8 cellular contexts compared by ENCODE assay signal in genomic region chr14:24296341-24297157, GRCh38. TPM values are rescaled to one million over a fixed set of nuclear protein-coding genes. Genes with fewer than 3 reads are reported as not detected.
DNase-seq lines count a peak whose midpoint lies in the region; ATAC-seq and TF ChIP-seq lines count a peak whose summit lies in the region.

No MANE protein-coding gene starts in this region.

- no peaks in the 10 kb centered on the region for H3K27me3 Mint-ChIP-seq in CD8-positive, alpha-beta memory T cell
- no peaks in the 10 kb centered on the region for H3K27me3 Mint-ChIP-seq in activated T-cell treated with anti-CD3 and anti-CD28 coated beads, Interleukin-2, amount 50 U/mL, for 72 hours (ENCODE audit: low read depth)

- no peaks in the 10 kb centered on the region for H3K27me3 ChIP-seq in CD8-positive, alpha-beta memory T cell (ENCODE audit: insufficient read depth, low read length, poor library complexity, severe bottlenecking)
- H3K27me3 ChIP-seq in PC-9 (ENCODE audit: insufficient read depth, low read depth), result no peaks in the 10 kb centered on the region
- H3K27me3 ChIP-seq in fibroblast of lung (ENCODE audit: control insufficient read depth, insufficient read depth, low read length), result no peaks in the 10 kb centered on the region
- H3K27me3 ChIP-seq in neutrophil, result no peaks in the 10 kb centered on the region
- no peaks in the 10 kb centered on the region for H3K27me3 ChIP-seq in thyroid gland

- POLR2A ChIA-PET in CD8-positive, alpha-beta memory T cell (lab: Charles Lee), result interaction anchor here (0.5 to 4.4 kb wide), 2 partner anchors 31 to 54 kb away, joined by 3 to 30 read pairs; partner anchors contain the start of gene TINF2
- POLR2A ChIA-PET in PC-9 (lab: Charles Lee; ENCODE audit: unreplicated experiment), result interaction anchor here (0.6 kb wide), 1 partner anchor 238 kb away, joined by 3 read pairs; no protein-coding TSS in a partner anchor

- peak; percentile 45 for ATAC-seq in GM19397 (IDR thresholded peaks at IDR 0.05; ENCODE audit: unreplicated experiment)
- peak; percentile 84 for ATAC-seq in activated T-cell treated with anti-CD3 and anti-CD28 coated beads, Interleukin-2, amount 50 U/mL, for 72 hours (replicated peaks in 1 of 2)

- H3K4me1 Mint-ChIP-seq in CD8-positive, alpha-beta memory T cell, result peaks cover 39 to 50% (median 46%) of the 10 kb centered on the region in 3 donors
- peaks cover 57% of the 10 kb centered on the region for H3K4me1 Mint-ChIP-seq in activated T-cell treated with anti-CD3 and anti-CD28 coated beads, Interleukin-2, amount 50 U/mL, for 72 hours (ENCODE audit: low read depth)

- H3K4me3 ChIP-seq in CD8-positive, alpha-beta memory T cell (ENCODE audit: low read length), result no peak overlapping the region
- no peak overlapping the region for H3K4me3 ChIP-seq in PC-9
- no peak overlapping the region for H3K4me3 ChIP-seq in fibroblast of lung (replicated peaks in 1 of 4; ENCODE audit: control extremely low read depth in 1 of 4, insufficient read depth in 1 of 4, low read depth in 3 of 4, low read length in 4 of 4)
- no peak overlapping the region for H3K4me3 ChIP-seq in neutrophil (ENCODE audit: low read depth in 1 of 2, low read length in 1 of 2)
- no peak overlapping the region for H3K4me3 ChIP-seq in thyroid gland (replicated peaks in 1 of 3)

- no peaks in the 10 kb centered on the region for H3K9me3 Mint-ChIP-seq in CD8-positive, alpha-beta memory T cell
- H3K9me3 Mint-ChIP-seq in activated T-cell treated with anti-CD3 and anti-CD28 coated beads, Interleukin-2, amount 50 U/mL, for 72 hours, result no peaks in the 10 kb centered on the region

- TF ChIP-seq CTCF in PC-9 (conservative IDR thresholded peaks at IDR 0.05) (peak; percentile 73), fibroblast of lung (conservative IDR thresholded peaks at IDR 0.05 in 1 of 2, IDR thresholded peaks at IDR 0.05 in 1 of 2; ENCODE audit: low read depth in 1 of 2, low read length in 2 of 2) (peak; percentile 71 to 82), neutrophil (IDR thresholded peaks at IDR 0.05) (peak; percentile 89), thyroid gland (IDR thresholded peaks at IDR 0.05) (peak; percentile 24 to 69 (median 54))

- H3K27ac Mint-ChIP-seq in CD8-positive, alpha-beta memory T cell, result peak overlapping the region; percentile 50 to 97 (median 84)
- peak overlapping the region; percentile 57 for H3K27ac Mint-ChIP-seq in activated T-cell treated with anti-CD3 and anti-CD28 coated beads, Interleukin-2, amount 50 U/mL, for 72 hours

- no TSS peak for BruUV-seq in PC-9 (replicated peaks; lab: Mats Ljungman, UMichigan)

- H3K9me3 ChIP-seq in CD8-positive, alpha-beta memory T cell (ENCODE audit: low read length), result no peaks in the 10 kb centered on the region
- H3K9me3 ChIP-seq in PC-9 (ENCODE audit: insufficient read depth, low read depth), result no peaks in the 10 kb centered on the region
- no peaks in the 10 kb centered on the region for H3K9me3 ChIP-seq in fibroblast of lung (ENCODE audit: control insufficient read depth, insufficient read depth, low read depth, low read length)
- H3K9me3 ChIP-seq in neutrophil, result no peaks in the 10 kb centered on the region
- no peaks in the 10 kb centered on the region for H3K9me3 ChIP-seq in thyroid gland

- peak overlapping the region in 3 of 7 donors; percentile 5 to 63 (median 61) for H3K4me3 Mint-ChIP-seq in CD8-positive, alpha-beta memory T cell
- H3K4me3 Mint-ChIP-seq in activated T-cell treated with anti-CD3 and anti-CD28 coated beads, Interleukin-2, amount 50 U/mL, for 72 hours, result peak overlapping the region; percentile 49 to 57

- intact Hi-C loops in PC-9 (cut with micrococcal nuclease; ENCODE audit: unreplicated experiment) (loop anchor here (1.0 kb wide), 2 partner anchors 53 to 238 kb away; no protein-coding TSS in a partner anchor), thyroid gland (cut with DNase I) (no loop called here)

- CTCF ChIA-PET in CD8-positive, alpha-beta memory T cell (lab: Charles Lee), result interaction anchor here (0.5 to 10.5 kb wide), 13 partner anchors 13 to 187 kb away, joined by 3 to 151 read pairs (median 6); partner anchors contain the start of genes ADCY4, CIDEB, LTB4R and LTB4R2
- CTCF ChIA-PET in PC-9 (lab: Charles Lee), result interaction anchor here (0.6 to 1.9 kb wide), 2 partner anchors 54 to 81 kb away, joined by 3 to 16 read pairs; partner anchors contain the start of genes MDP1 and TINF2

- H3K36me3 Mint-ChIP-seq in CD8-positive, alpha-beta memory T cell, result peaks cover 5 to 63% (median 7%) of the 10 kb centered on the region in 3 donors
- peaks cover 8 to 11% of the 10 kb centered on the region in 2 donors for H3K36me3 Mint-ChIP-seq in activated T-cell treated with anti-CD3 and anti-CD28 coated beads, Interleukin-2, amount 50 U/mL, for 72 hours (ENCODE audit: insufficient read depth in 2 of 2)

- H3K4me2 ChIP-seq in PC-9 (no peak overlapping the region), fibroblast of lung (ENCODE audit: extremely low read depth, insufficient read depth, low read length) (no peak overlapping the region)

- H3K9me2 ChIP-seq in PC-9 (ENCODE audit: insufficient read depth), result no peaks in the 10 kb centered on the region

- TF ChIP-seq POLR2A in thyroid gland (IDR thresholded peaks at IDR 0.05), result no peak

- WGBS in thyroid gland, 2 donors, result 67 to 68% methylated on average over 12 of the region's 12 CpGs

- peak; percentile 52 to 80 (median 68) for DNase-seq in CD8-positive, alpha-beta memory T cell
- peak; percentile 59 for DNase-seq in HT-29 (ENCODE audit: low spot score)
- DNase-seq in PC-9, result peak; percentile 43 to 58
- peak; percentile 80 to 82 for DNase-seq in activated T-cell treated with anti-CD3 and anti-CD28 coated beads, Interleukin-2, amount 50 U/mL, for 72 hours
- DNase-seq in fibroblast of lung (ENCODE audit: low read depth in 2 of 2), result peak; percentile 89 to 92
- peak; percentile 54 to 60 for DNase-seq in thyroid gland

- no peaks in the 10 kb centered on the region for H3F3A ChIP-seq in PC-9 (ENCODE audit: insufficient read depth, low read depth)

- no peak overlapping the region for H3K9ac ChIP-seq in fibroblast of lung (ENCODE audit: insufficient read depth, low read length)

- no peak overlapping the region for H3K27ac ChIP-seq in CD8-positive, alpha-beta memory T cell (ENCODE audit: low read depth, low read length)
- no peak overlapping the region for H3K27ac ChIP-seq in PC-9
- peak overlapping the region; percentile 58 for H3K27ac ChIP-seq in fibroblast of lung (ENCODE audit: insufficient read depth, low read length)
- peak overlapping the region; percentile 68 for H3K27ac ChIP-seq in neutrophil
- H3K27ac ChIP-seq in thyroid gland, result no peak overlapping the region

- H3K36me3 ChIP-seq in CD8-positive, alpha-beta memory T cell (ENCODE audit: insufficient read depth, low read length), result peaks cover 25% of the 10 kb centered on the region
- H3K36me3 ChIP-seq in PC-9 (ENCODE audit: low read depth) (no peaks in the 10 kb centered on the region), fibroblast of lung (ENCODE audit: control insufficient read depth, insufficient read depth, low read length) (peaks cover 18% of the 10 kb centered on the region), neutrophil (peaks cover 45% of the 10 kb centered on the region), thyroid gland (peaks cover 0 to 10% of the 10 kb centered on the region in 2 donors)

- H3K4me1 ChIP-seq in CD8-positive, alpha-beta memory T cell (ENCODE audit: insufficient read depth, low read length), result peaks cover 45% of the 10 kb centered on the region
- peaks cover 16% of the 10 kb centered on the region for H3K4me1 ChIP-seq in PC-9 (replicated peaks; ENCODE audit: insufficient read depth)
- peaks cover 10% of the 10 kb centered on the region for H3K4me1 ChIP-seq in fibroblast of lung (ENCODE audit: control insufficient read depth, extremely low read depth, insufficient read depth, low read length)
- H3K4me1 ChIP-seq in neutrophil (ENCODE audit: control insufficient read depth in 1 of 2, insufficient read depth in 1 of 2, low read depth in 1 of 2, low read length in 1 of 2), result peaks cover 42 to 49% of the 10 kb centered on the region in 2 experiments
- peaks cover 15 to 17% of the 10 kb centered on the region in 2 donors for H3K4me1 ChIP-seq in thyroid gland

- H2AFZ ChIP-seq in PC-9 (no peak overlapping the region), fibroblast of lung (ENCODE audit: low read length) (peak overlapping the region; percentile 11)

- H3K79me2 ChIP-seq in PC-9 (ENCODE audit: low read depth) (peaks cover 27% of the 10 kb centered on the region), fibroblast of lung (ENCODE audit: control insufficient read depth, insufficient read depth, low read length) (peaks cover 11% of the 10 kb centered on the region)

- H4K20me1 ChIP-seq in PC-9 (ENCODE audit: insufficient read depth), result no peaks in the 10 kb centered on the region
- no peaks in the 10 kb centered on the region for H4K20me1 ChIP-seq in fibroblast of lung (ENCODE audit: control insufficient read depth, extremely low read depth, insufficient read depth, low read length)

RNA-seq across cellular contexts. Expression of gene DHRS1, which starts 3.0 kb away (rescaled TPM):
- total RNA-seq in CD8-positive, alpha-beta memory T cell, result 1 to 10 TPM; 9.3 to 9.8 TPM
- 34.8 TPM for polyA plus RNA-seq in CD8-positive, alpha-beta memory T cell
- total RNA-seq in HT-29 (2014; rRNA removed; shearing (Covaris generic)), result 19.7 and 20.1 TPM in 2 replicates
- 37.9 and 41.4 TPM in 2 replicates for total RNA-seq in PC-9 (2021)
- total RNA-seq in activated T-cell treated with anti-CD3 and anti-CD28 coated beads, Interleukin-2, amount 50 U/mL, for 72 hours, result 10 to 100 TPM; 28.5 to 29.0 TPM
- 6.9 and 10.7 TPM in 2 replicates for total RNA-seq in fibroblast of lung
- polyA plus RNA-seq in fibroblast of lung, result 21.0 and 24.5 TPM in 2 replicates
- polyA plus RNA-seq in fibroblast of lung (2012), result 18.4 and 25.8 TPM in 2 replicates
- polyA minus RNA-seq in fibroblast of lung (ENCODE audit: low replicate concordance), result 51.8 and 65.5 TPM in 2 replicates
- 10 to 100 TPM; 35.2 to 59.3 (median 38.3) TPM for total RNA-seq in thyroid gland

RNA-seq across cellular contexts. Expression of gene NOP9, which starts 3.1 kb away (rescaled TPM):
- 10 to 100 TPM; 44.1 to 47.1 TPM for total RNA-seq in CD8-positive, alpha-beta memory T cell
- 2.1 TPM for polyA plus RNA-seq in CD8-positive, alpha-beta memory T cell
- 26.8 and 27.7 TPM in 2 replicates for total RNA-seq in HT-29 (2014; rRNA removed; shearing (Covaris generic))
- total RNA-seq in PC-9 (2021) (24.4 and 31.1 TPM in 2 replicates), fibroblast of lung (16.2 and 16.7 TPM in 2 replicates), thyroid gland (10 to 100 TPM; 16.4 to 22.3 (median 20.7) TPM)
- total RNA-seq in activated T-cell treated with anti-CD3 and anti-CD28 coated beads, Interleukin-2, amount 50 U/mL, for 72 hours, result 10 to 100 TPM; 31.7 to 34.0 TPM
- 8.0 and 13.5 TPM in 2 replicates for polyA plus RNA-seq in fibroblast of lung
- 12.3 and 17.9 TPM in 2 replicates for polyA plus RNA-seq in fibroblast of lung (2012)
- 38.0 and 69.5 TPM in 2 replicates for polyA minus RNA-seq in fibroblast of lung (ENCODE audit: low replicate concordance)

RNA-seq across cellular contexts. Expression of gene CIDEB, which starts 11.2 kb away (rescaled TPM):
- 10 to 100 TPM; 12.4 to 12.7 TPM for total RNA-seq in CD8-positive, alpha-beta memory T cell
- 27.5 TPM for polyA plus RNA-seq in CD8-positive, alpha-beta memory T cell
- 0.31 and 2.3 TPM in 2 replicates for total RNA-seq in HT-29 (2014; rRNA removed; shearing (Covaris generic))
- total RNA-seq in PC-9 (2021) (not detected in 2 replicates), fibroblast of lung (0.33 and 0.51 TPM in 2 replicates), thyroid gland (10 to 100 TPM in 1 of 4 donors, 1 to 10 TPM in 3; 4.6 to 13.0 (median 9.5) TPM)
- total RNA-seq in activated T-cell treated with anti-CD3 and anti-CD28 coated beads, Interleukin-2, amount 50 U/mL, for 72 hours, result 10 to 100 TPM; 11.6 to 12.9 TPM
- polyA plus RNA-seq in fibroblast of lung, result 0.35 and 0.42 TPM in 2 replicates
- 0.31 and 0.58 TPM in 2 replicates for polyA plus RNA-seq in fibroblast of lung (2012)
- polyA minus RNA-seq in fibroblast of lung (ENCODE audit: low replicate concordance), result not detected in 2 replicates

RNA-seq across cellular contexts. Expression of gene LTB4R2, which starts 13.4 kb away (rescaled TPM):
- 1 to 10 TPM; 8.3 to 8.7 TPM for total RNA-seq in CD8-positive, alpha-beta memory T cell
- 2.6 TPM for polyA plus RNA-seq in CD8-positive, alpha-beta memory T cell
- 13.3 and 16.5 TPM in 2 replicates for total RNA-seq in HT-29 (2014; rRNA removed; shearing (Covaris generic))
- total RNA-seq in PC-9 (2021) (15.0 and 26.1 TPM in 2 replicates), fibroblast of lung (1.3 and 1.8 TPM in 2 replicates), thyroid gland (10 to 100 TPM in 2 of 4 donors, 1 to 10 TPM in 2; 6.8 to 18.5 (median 10.9) TPM)
- total RNA-seq in activated T-cell treated with anti-CD3 and anti-CD28 coated beads, Interleukin-2, amount 50 U/mL, for 72 hours, result 10 to 100 TPM; 21.5 to 23.4 TPM
- polyA plus RNA-seq in fibroblast of lung, result 0.23 and 0.28 TPM in 2 replicates
- polyA plus RNA-seq in fibroblast of lung (2012), result 0.23 and 0.31 TPM in 2 replicates
- polyA minus RNA-seq in fibroblast of lung (ENCODE audit: low replicate concordance), result 0.82 and 2.8 TPM in 2 replicates

RNA-seq across cellular contexts. Expression of gene LTB4R, which starts 14.8 kb away (rescaled TPM):
- 10 to 100 TPM in 1 of 2 experiments, 1 to 10 TPM in 1; 9.8 to 12.3 TPM for total RNA-seq in CD8-positive, alpha-beta memory T cell
- polyA plus RNA-seq in CD8-positive, alpha-beta memory T cell, result 10.3 TPM
- total RNA-seq in HT-29 (2014; rRNA removed; shearing (Covaris generic)), result 9.8 and 10.6 TPM in 2 replicates
- total RNA-seq in PC-9 (2021), result 10.3 and 16.4 TPM in 2 replicates
- total RNA-seq in activated T-cell treated with anti-CD3 and anti-CD28 coated beads, Interleukin-2, amount 50 U/mL, for 72 hours, result 10 to 100 TPM; 27.1 to 28.5 TPM
- 0.66 and 1.0 TPM in 2 replicates for total RNA-seq in fibroblast of lung
- polyA plus RNA-seq in fibroblast of lung, result 0.49 and 0.62 TPM in 2 replicates
- 0.40 and 1.1 TPM in 2 replicates for polyA plus RNA-seq in fibroblast of lung (2012)
- polyA minus RNA-seq in fibroblast of lung (ENCODE audit: low replicate concordance), result 0.39 and 1.2 TPM in 2 replicates
- 1 to 10 TPM; 4.2 to 7.4 (median 4.3) TPM for total RNA-seq in thyroid gland

Comparison
In these comparisons a context has a peak if more than half of its experiments do, and no peak if none do; other contexts are left out.
1. H3K27ac ChIP-seq: peak in fibroblast of lung (single experiment) and neutrophil (single experiment); none in CD8-positive, alpha-beta memory T cell (single experiment), PC-9 (single experiment) and thyroid gland (0 of 3).
2. Peak in every context shown above with its lines, with median percentiles within 50 percentile points of each other: DNase-seq and CTCF ChIP-seq.